Comparison of ENCODE assay signal across 14 cellular contexts in genomic region chr7:132095111-132095765, GRCh38.
DNase-seq lines count a peak whose midpoint lies in the region; TF ChIP-seq lines count a peak whose summit lies in the region.
"Had no signal": no experiment of that assay in that cellular context is flagged by ENCODE, and none has a peak within 500 bp of the region (broad histone marks: within the 10 kb centered on the region; RNA-seq: fewer than 3 reads in every experiment).

No MANE protein-coding gene starts in this region.

- H3K27me3 ChIP-seq in endodermal cell (ENCODE audit: control insufficient read depth, insufficient read depth, low read length, poor library complexity, severe bottlenecking) (peaks cover 19% of the 10 kb centered on the region), left ventricle myocardium inferior (ENCODE audit: low read depth) (no peaks in the 10 kb centered on the region), suprapubic skin (no peaks in the 10 kb centered on the region)
- H3K27me3 ChIP-seq: BLaER1 treated with 17β-estradiol and CSF1 and Interleukin-3, amounts not matched to agents 10 nM and 100 nM had no signal

- no peaks in the 10 kb centered on the region for H3K4me1 ChIP-seq in endodermal cell (ENCODE audit: control insufficient read depth, insufficient read depth, low read length)
- no peaks in the 10 kb centered on the region for H3K4me1 ChIP-seq in left ventricle myocardium inferior
- no peaks in the 10 kb centered on the region for H3K4me1 ChIP-seq in suprapubic skin
- H3K4me1 ChIP-seq: BLaER1 treated with 17β-estradiol and CSF1 and Interleukin-3, amounts not matched to agents 10 nM and 100 nM had no signal

- peaks cover 10% of the 10 kb centered on the region for H3K27me3 Mint-ChIP-seq in endodermal cell (ENCODE audit: insufficient read depth)
- H3K27me3 Mint-ChIP-seq: CD4-positive, CD25-positive, alpha-beta regulatory T cell had no signal

- H3K9me3 ChIP-seq in endodermal cell (ENCODE audit: control insufficient read depth, low read length), result no peaks in the 10 kb centered on the region
- H3K9me3 ChIP-seq in left ventricle myocardium inferior (replicated peaks), result no peaks in the 10 kb centered on the region
- no peaks in the 10 kb centered on the region for H3K9me3 ChIP-seq in suprapubic skin
- H3K9me3 ChIP-seq: BLaER1 treated with 17β-estradiol and CSF1 and Interleukin-3, amounts not matched to agents 10 nM and 100 nM had no signal

- no peaks in the 10 kb centered on the region for H3K9me3 Mint-ChIP-seq in endodermal cell

- no peaks in the 10 kb centered on the region for H3K4me1 Mint-ChIP-seq in endodermal cell
- H3K4me1 Mint-ChIP-seq: CD4-positive, CD25-positive, alpha-beta regulatory T cell had no signal

- H3K4me3 Mint-ChIP-seq in endodermal cell, result no peak overlapping the region
- H3K4me3 Mint-ChIP-seq: CD4-positive, CD25-positive, alpha-beta regulatory T cell had no signal

- WGBS in endodermal cell (ENCODE audit: insufficient coverage in 1 of 2, insufficient read length in 1 of 2), 2 experiments, result 74 to 95% methylated on average over 4 to 5 of the region's 5 CpGs
- WGBS in suprapubic skin, result 70% methylated on average over 5 of the region's 5 CpGs

- no peak overlapping the region for H3K27ac ChIP-seq in endodermal cell (ENCODE audit: low read depth, low read length)
- H3K27ac ChIP-seq in left ventricle myocardium inferior (replicated peaks), result no peak overlapping the region
- H3K27ac ChIP-seq in suprapubic skin, result no peak overlapping the region
- H3K27ac ChIP-seq: 22Rv1; BLaER1 treated with 17β-estradiol and CSF1 and Interleukin-3, amounts not matched to agents 10 nM and 100 nM had no signal

- no peak overlapping the region for H3K9ac ChIP-seq in endodermal cell (ENCODE audit: extremely low read depth, low read length, poor library complexity, severe bottlenecking)
- H3K9ac ChIP-seq: BLaER1 treated with 17β-estradiol and CSF1 and Interleukin-3, amounts not matched to agents 10 nM and 100 nM had no signal

- TF ChIP-seq POLR2A in suprapubic skin (IDR thresholded peaks at IDR 0.05), result no peak

- TF ChIP-seq EP300 in suprapubic skin (IDR thresholded peaks at IDR 0.05), result no peak

- intact Hi-C loops in left ventricle myocardium inferior (cut with micrococcal nuclease), result no loop called here

- DNase-seq in NCI-H1694 (lab: John Stamatoyannopoulos, UW) (peak; percentile 20), NCI-H1694 treated with DMSO at 0.1 percent for 48 hours (lab: John Stamatoyannopoulos, UW) (no peak), NCI-H2171 treated with DMSO at 0.1 percent for 48 hours (lab: John Stamatoyannopoulos, UW) (peak; percentile 78), endodermal cell (peak; percentile 17), renal cortical epithelial cell (ENCODE audit: low read depth) (peak; percentile 11), left ventricle myocardium inferior (no peak), OCI-M1 (lab: John Stamatoyannopoulos, UW) (no peak), suprapubic skin (ENCODE audit: low spot score in 2 of 2) (no peak)
- DNase-seq: AML-193; CD4-positive, CD25-positive, alpha-beta regulatory T cell; DMS53; HCEC 1CT had no signal

- H3K27ac Mint-ChIP-seq in endodermal cell, result no peak overlapping the region
- H3K27ac Mint-ChIP-seq: CD4-positive, CD25-positive, alpha-beta regulatory T cell had no signal

- no peak overlapping the region for H3K4me3 ChIP-seq in endodermal cell (ENCODE audit: low read length)
- no peak overlapping the region for H3K4me3 ChIP-seq in left ventricle myocardium inferior
- H3K4me3 ChIP-seq in suprapubic skin, result no peak overlapping the region
- H3K4me3 ChIP-seq: BLaER1 treated with 17β-estradiol and CSF1 and Interleukin-3, amounts not matched to agents 10 nM and 100 nM had no signal

- H3K36me3 ChIP-seq in endodermal cell (ENCODE audit: control insufficient read depth, insufficient read depth, low read length), result no peaks in the 10 kb centered on the region
- H3K36me3 ChIP-seq in left ventricle myocardium inferior, result no peaks in the 10 kb centered on the region
- no peaks in the 10 kb centered on the region for H3K36me3 ChIP-seq in suprapubic skin
- H3K36me3 ChIP-seq: BLaER1 treated with 17β-estradiol and CSF1 and Interleukin-3, amounts not matched to agents 10 nM and 100 nM had no signal

- H3K36me3 Mint-ChIP-seq in endodermal cell (ENCODE audit: low read depth), result no peaks in the 10 kb centered on the region
- H3K36me3 Mint-ChIP-seq: CD4-positive, CD25-positive, alpha-beta regulatory T cell had no signal

- TF ChIP-seq CTCF in endodermal cell (conservative IDR thresholded peaks at IDR 0.05), result no peak
- TF ChIP-seq CTCF in left ventricle myocardium inferior (IDR thresholded peaks at IDR 0.05; ENCODE audit: borderline replicate concordance), result no peak
- TF ChIP-seq CTCF in suprapubic skin (IDR thresholded peaks at IDR 0.05), result no peak

Comparison
In these comparisons a context has a peak if more than half of its experiments do, and no peak if none do; other contexts are left out.
1. DNase-seq: peak in NCI-H1694 (single experiment), NCI-H2171 treated with DMSO at 0.1 percent for 48 hours (single experiment), endodermal cell (single experiment) and renal cortical epithelial cell (single experiment); none in NCI-H1694 treated with DMSO at 0.1 percent for 48 hours (single experiment), left ventricle myocardium inferior (single experiment), OCI-M1 (single experiment) and suprapubic skin (0 of 2).